ENCODE assay signal across 10 cellular contexts in genomic region chr1:24503870-24504523, GRCh38. TPM values are rescaled to one million over a fixed set of nuclear protein-coding genes. Genes with fewer than 3 reads are reported as not detected.
DNase-seq lines count a peak whose midpoint lies in the region; ATAC-seq, FAIRE-seq and TF ChIP-seq lines count a peak whose summit lies in the region.
"Had no signal": no experiment of that assay in that cellular context is flagged by ENCODE, and none has a peak within 500 bp of the region (broad histone marks: within the 10 kb centered on the region; RNA-seq: fewer than 3 reads in every experiment).

No MANE protein-coding gene starts in this region.

- no peak for DNase-seq in AG04449 (ENCODE audit: low read depth, low spot score)
- DNase-seq in MG63: no peak
- no peak for DNase-seq in bronchial epithelial cell (ENCODE audit: low read depth)
- peak in 3 of 9 donors; percentile 29 to 39 (median 35) for DNase-seq in naive thymus-derived CD4-positive, alpha-beta T cell
- no peak for DNase-seq in NCI-H82 treated with DMSO at 0.1 percent for 48 hours (lab: John Stamatoyannopoulos, UW; ENCODE audit: unreplicated experiment)
- DNase-seq in UCSD-AML1 (lab: John Stamatoyannopoulos, UW; ENCODE audit: unreplicated experiment): no peak
- no peak for DNase-seq in NK-92 treated with Interleukin-12 subunit alpha and Interleukin-12 subunit beta, amount 100 ng/mL, for 24 hours (lab: John Stamatoyannopoulos, UW)

- H3K9me3 ChIP-seq in MG63: no peaks in the 10 kb centered on the region
- no peaks in the 10 kb centered on the region for H3K9me3 ChIP-seq in naive thymus-derived CD4-positive, alpha-beta T cell (ENCODE audit: control insufficient read depth in 2 of 3, low read length in 3 of 3)

- H3K4me3 ChIP-seq in AG04449 (ENCODE audit: low read depth, low read length) (peak overlapping the region; percentile 71; the same call in 1 of the 2 replicates), MG63 (peak overlapping the region; percentile 50), bronchial epithelial cell (ENCODE audit: low read depth, low read length) (peak overlapping the region; percentile 56)
- peak overlapping the region; percentile 84 for H3K4me3 ChIP-seq in naive thymus-derived CD4-positive, alpha-beta T cell (ENCODE audit: low read length)

- peak overlapping the region; percentile 99 for H3K27ac ChIP-seq in naive thymus-derived CD4-positive, alpha-beta T cell (ENCODE audit: low read depth, low read length)

- H3K27me3 Mint-ChIP-seq in naive thymus-derived CD4-positive, alpha-beta T cell: peaks cover 0 to 9% (median 0%) of the 10 kb centered on the region in 5 donors

- intact Hi-C loops in naive thymus-derived CD4-positive, alpha-beta T cell (cut with micrococcal nuclease): loop anchor here (1.0 to 10.0 kb wide), 9 partner anchors 83 to 928 kb away; partner anchors contain the start of genes CLIC4 (in 1 of the 2), MACO1 (in 1 of the 2), PNRC2 (in 1 of the 2) and RSRP1 (in 1 of the 2)

- TF ChIP-seq CTCF in AG04449 (IDR thresholded peaks at IDR 0.05; ENCODE audit: insufficient read depth, low read length, missing control alignments) (no peak), bronchial epithelial cell (IDR thresholded peaks at IDR 0.05; ENCODE audit: insufficient read depth, low read length, severe bottlenecking) (no peak)

- peaks cover 0 to 44% (median 28%) of the 10 kb centered on the region in 5 donors for H3K36me3 Mint-ChIP-seq in naive thymus-derived CD4-positive, alpha-beta T cell

- H3K4me1 Mint-ChIP-seq in naive thymus-derived CD4-positive, alpha-beta T cell: peaks cover 44 to 74% (median 61%) of the 10 kb centered on the region in 7 donors

- no peaks in the 10 kb centered on the region for H3K36me3 ChIP-seq in MG63
- H3K36me3 ChIP-seq in bronchial epithelial cell (ENCODE audit: control insufficient read depth, insufficient read depth, low read length): no peaks in the 10 kb centered on the region
- H3K36me3 ChIP-seq in naive thymus-derived CD4-positive, alpha-beta T cell (ENCODE audit: control insufficient read depth in 2 of 3, insufficient read depth in 3 of 3, low read length in 3 of 3): no peaks in the 10 kb centered on the region

- H3K4me3 Mint-ChIP-seq in naive thymus-derived CD4-positive, alpha-beta T cell: peak overlapping the region; percentile 90 to 100 (median 99)

- peaks cover 0 to 5% (median 0%) of the 10 kb centered on the region in 11 donors for H3K9me3 Mint-ChIP-seq in naive thymus-derived CD4-positive, alpha-beta T cell

- H3K4me1 ChIP-seq in naive thymus-derived CD4-positive, alpha-beta T cell (ENCODE audit: control insufficient read depth in 2 of 2, insufficient read depth in 2 of 2, low read length in 2 of 2): peaks cover 54 to 63% of the 10 kb centered on the region in 2 donors

- POLR2A ChIA-PET in AG04449 (lab: Yijun Ruan, JAX): interaction anchor here (0.6 kb wide), 1 partner anchor 39 kb away, joined by 3 read pairs; no protein-coding TSS in a partner anchor
- POLR2A ChIA-PET in naive thymus-derived CD4-positive, alpha-beta T cell (lab: Charles Lee): interaction anchor here (0.6 to 27.5 kb wide), 15 partner anchors 10 to 507 kb away, joined by 3 to 929 read pairs (median 7); partner anchors contain the start of genes NIPAL3 and STPG1

- no peak for FAIRE-seq in bronchial epithelial cell (lab: Jason Lieb, UNC)
- FAIRE-seq: G401.6 had no signal

- ATAC-seq in naive thymus-derived CD4-positive, alpha-beta T cell: no peak
- ATAC-seq in HG02763 (IDR thresholded peaks at IDR 0.05; ENCODE audit: unreplicated experiment): no peak

- CTCF ChIA-PET in AG04449 (lab: Yijun Ruan, JAX): interaction anchor here (1.5 to 5.8 kb wide), 2 partner anchors 11 to 23 kb away, joined by 5 to 31 read pairs; no protein-coding TSS in a partner anchor
- CTCF ChIA-PET in naive thymus-derived CD4-positive, alpha-beta T cell (lab: Charles Lee): interaction anchor here (0.5 to 4.9 kb wide), 12 partner anchors 12 to 728 kb away, joined by 3 to 44 read pairs (median 4); partner anchors contain the start of genes NIPAL3 and STPG1

- H3K27ac Mint-ChIP-seq in naive thymus-derived CD4-positive, alpha-beta T cell: peak overlapping the region; percentile 95 to 99 (median 98)

- no peaks in the 10 kb centered on the region for H3K27me3 ChIP-seq in MG63
- H3K27me3 ChIP-seq in bronchial epithelial cell (ENCODE audit: control insufficient read depth, insufficient read depth, low read length): no peaks in the 10 kb centered on the region
- no peaks in the 10 kb centered on the region for H3K27me3 ChIP-seq in naive thymus-derived CD4-positive, alpha-beta T cell (ENCODE audit: control insufficient read depth in 2 of 2, insufficient read depth in 2 of 2, low read length in 2 of 2)

RNA-seq across cellular contexts. Expression of gene RCAN3, which starts 1.4 kb away (rescaled TPM):
- total RNA-seq in MG63 (2014; rRNA removed; shearing (Covaris generic); ENCODE audit: low replicate concordance): 2.5 and 3.4 TPM in 2 replicates
- total RNA-seq in bronchial epithelial cell: 12.1 and 15.9 TPM in 2 replicates
- 100 to 1,000 TPM in 4 of 5 experiments, 10 to 100 TPM in 1; 68.5 to 247 (median 183) TPM for total RNA-seq in naive thymus-derived CD4-positive, alpha-beta T cell
- 100 to 1,000 TPM; 171 to 179 TPM for polyA plus RNA-seq in naive thymus-derived CD4-positive, alpha-beta T cell

RNA-seq across cellular contexts. Expression of gene NCMAP, which starts 51.9 kb away (rescaled TPM):
- not detected in 2 replicates for total RNA-seq in MG63 (2014; rRNA removed; shearing (Covaris generic); ENCODE audit: low replicate concordance)
- 0.13 TPM in 1 of 2 replicates, not detected in the other for total RNA-seq in bronchial epithelial cell
- under 1 TPM in 1 of 5 experiments, not detected in 4; 0.13 TPM for total RNA-seq in naive thymus-derived CD4-positive, alpha-beta T cell
- polyA plus RNA-seq in naive thymus-derived CD4-positive, alpha-beta T cell: under 1 TPM; 0.10 to 0.12 TPM
- total RNA-seq: RPMI7951 had no signal
